In genomic region chr10:132770061-132771021, GRCh38 we compare ENCODE assay signal across 9 cellular contexts. TPM values are rescaled to one million over a fixed set of nuclear protein-coding genes. Genes with fewer than 3 reads are reported as not detected.
"Had no signal": no experiment of that assay in that cellular context is flagged by ENCODE, and none has a peak within 500 bp of the region (broad histone marks: within the 10 kb centered on the region; RNA-seq: fewer than 3 reads in every experiment).

No MANE protein-coding gene starts in this region.

- DNase-seq: IMR-90, KBM-7, KG1 had no signal

- H3K4me1 Mint-ChIP-seq: IgD-negative memory B cell had no signal

- H3K4me3 Mint-ChIP-seq: IgD-negative memory B cell had no signal

- H3K27me3 Mint-ChIP-seq: IgD-negative memory B cell had no signal

- FAIRE-seq: HTR-8/SVneo, K562 had no signal

- ATAC-seq: K562 had no signal

- H3K4me3 ChIP-seq: K562 had no signal

- H3K27ac ChIP-seq: HL-60 had no signal

RNA-seq across cellular contexts. Expression of gene NKX6-2, which starts 15.6 kb away (rescaled TPM):
- total RNA-seq: HT-29, HT1080, IMR-90, K562 had no signal
- polyA plus RNA-seq: IgD-negative memory B cell, IMR-90 had no signal
